ENCODE assay signal across 8 cellular contexts in genomic region chr16:58685084-58685449, GRCh38. TPM values are rescaled to one million over a fixed set of nuclear protein-coding genes. Genes with fewer than 3 reads are reported as not detected.
DNase-seq lines count a peak whose midpoint lies in the region; ATAC-seq and TF ChIP-seq lines count a peak whose summit lies in the region.

No MANE protein-coding gene starts in this region.

- H3K79me2 ChIP-seq in DND-41 (ENCODE audit: insufficient read depth, low read length) (peaks cover 8% of the 10 kb centered on the region; the same call in 1 of the 2 replicates), PC-9 (ENCODE audit: low read depth) (peaks cover 10% of the 10 kb centered on the region; the same call in 1 of the 2 replicates)

- H3K36me3 ChIP-seq in DND-41 (ENCODE audit: insufficient read depth, low read length) = no peaks in the 10 kb centered on the region
- H3K36me3 ChIP-seq in PC-9 (ENCODE audit: low read depth) = no peaks in the 10 kb centered on the region
- peaks cover 0 to 10% (median 0%) of the 10 kb centered on the region in 3 donors for H3K36me3 ChIP-seq in esophagus squamous epithelium
- H3K36me3 ChIP-seq in rectal smooth muscle tissue (ENCODE audit: control insufficient read depth, insufficient read depth, low read length) = peaks cover 2% of the 10 kb centered on the region

- H3K4me1 ChIP-seq in DND-41 (ENCODE audit: insufficient read depth, low read length) = peaks cover 21% of the 10 kb centered on the region
- H3K4me1 ChIP-seq in PC-9 (replicated peaks; ENCODE audit: insufficient read depth) = peaks cover 7% of the 10 kb centered on the region; the same call in 1 of the 2 replicates
- H3K4me1 ChIP-seq in esophagus squamous epithelium = peaks cover 10 to 22% (median 13%) of the 10 kb centered on the region in 3 donors
- H3K4me1 ChIP-seq in rectal smooth muscle tissue (ENCODE audit: control insufficient read depth, insufficient read depth, low read length) = peaks cover 13% of the 10 kb centered on the region

- no peak for DNase-seq in DND-41
- no peak for DNase-seq in PC-9
- DNase-seq in esophagus squamous epithelium (lab: John Stamatoyannopoulos, UW) = no peak
- no peak for DNase-seq in NOMO-1 (lab: John Stamatoyannopoulos, UW; ENCODE audit: unreplicated experiment in 2 of 2)
- DNase-seq in NCI-H187 (lab: John Stamatoyannopoulos, UW) = no peak

- H3K27ac ChIP-seq in DND-41 (ENCODE audit: low read length) (peak overlapping the region; percentile 68; the same call in 1 of the 2 replicates), PC-9 (no peak overlapping the region), esophagus squamous epithelium (peak overlapping the region in 3 of 4 donors; percentile 79 to 84 (median 82)), rectal smooth muscle tissue (ENCODE audit: low read depth, low read length) (peak overlapping the region; percentile 55)

- H3K4me3 ChIP-seq in DND-41 (ENCODE audit: low read depth in 1 of 2, low read length in 2 of 2) = peak overlapping the region; percentile 61 to 90; a peak in 3 of 4 replicates
- peak overlapping the region; percentile 88; the same call in 1 of the 2 replicates for H3K4me3 ChIP-seq in PC-9
- H3K4me3 ChIP-seq in esophagus squamous epithelium = peak overlapping the region in 3 of 4 donors; percentile 76 to 90 (median 90)
- H3K4me3 ChIP-seq in rectal smooth muscle tissue (ENCODE audit: low read length) = peak overlapping the region; percentile 95

- H4K20me1 ChIP-seq in DND-41 (ENCODE audit: insufficient read depth, low read length) (peaks cover 2% of the 10 kb centered on the region; the same call in 1 of the 2 replicates), PC-9 (ENCODE audit: insufficient read depth) (no peaks in the 10 kb centered on the region)

- H3K9me3 ChIP-seq in DND-41 (ENCODE audit: insufficient read depth, low read length, severe bottlenecking) (no peaks in the 10 kb centered on the region), PC-9 (ENCODE audit: insufficient read depth, low read depth) (no peaks in the 10 kb centered on the region), esophagus squamous epithelium (no peaks in the 10 kb centered on the region)

- CTCF ChIA-PET in PC-9 (lab: Charles Lee) = interaction anchor here (0.6 kb wide), 1 partner anchor 24 kb away, joined by 3 read pairs; no protein-coding TSS in a partner anchor

- no peaks in the 10 kb centered on the region for H3F3A ChIP-seq in PC-9 (ENCODE audit: insufficient read depth, low read depth)

- no peak for TF ChIP-seq CTCF in DND-41 (IDR thresholded peaks at IDR 0.05; ENCODE audit: borderline replicate concordance, extremely low read depth, low read length, poor library complexity, severe bottlenecking)
- no peak for TF ChIP-seq CTCF in PC-9 (conservative IDR thresholded peaks at IDR 0.05)
- no peak for TF ChIP-seq CTCF in esophagus squamous epithelium (IDR thresholded peaks at IDR 0.05)

- H3K4me2 ChIP-seq in DND-41 (ENCODE audit: insufficient read depth, low read length) = peak overlapping the region; percentile 95
- peak overlapping the region; percentile 92 for H3K4me2 ChIP-seq in PC-9

- no peaks in the 10 kb centered on the region for H3K9me2 ChIP-seq in PC-9 (ENCODE audit: insufficient read depth)

- ATAC-seq in DND-41 (ENCODE audit: insufficient read depth, low read depth) (no peak), GM21529 (IDR thresholded peaks at IDR 0.05; ENCODE audit: unreplicated experiment) (no peak), HG03280 (IDR thresholded peaks at IDR 0.05; ENCODE audit: unreplicated experiment) (no peak)

- intact Hi-C loops in PC-9 (cut with micrococcal nuclease; ENCODE audit: unreplicated experiment) (no loop called here), esophagus squamous epithelium (cut with DNase I) (loop anchor here (10.0 kb wide), 1 partner anchor 70 kb away; no protein-coding TSS in a partner anchor)

- no TSS peak for BruUV-seq in PC-9 (replicated peaks; lab: Mats Ljungman, UMichigan)

- POLR2A ChIA-PET in PC-9 (lab: Charles Lee; ENCODE audit: unreplicated experiment) = interaction anchor here (0.7 kb wide), 2 partner anchors 22 to 24 kb away, joined by 3 to 4 read pairs; no protein-coding TSS in a partner anchor

- H3K27me3 ChIP-seq in DND-41 (ENCODE audit: insufficient read depth, low read length, poor library complexity) (no peaks in the 10 kb centered on the region), PC-9 (ENCODE audit: insufficient read depth, low read depth) (no peaks in the 10 kb centered on the region), esophagus squamous epithelium (no peaks in the 10 kb centered on the region), rectal smooth muscle tissue (ENCODE audit: control insufficient read depth, insufficient read depth, low read length) (no peaks in the 10 kb centered on the region)

- WGBS in esophagus squamous epithelium, 2 donors = 82 to 92% methylated on average over 3 to 6 of the region's 6 CpGs

- H3K9ac ChIP-seq in DND-41 (ENCODE audit: low read depth, low read length) (peak overlapping the region; percentile 69), rectal smooth muscle tissue (ENCODE audit: low read length) (no peak overlapping the region)

- H2AFZ ChIP-seq in DND-41 (ENCODE audit: low read depth, low read length) (peak overlapping the region; percentile 97), PC-9 (peak overlapping the region; percentile 98)

- TF ChIP-seq POLR2A in esophagus squamous epithelium (IDR thresholded peaks at IDR 0.05) = no peak

RNA-seq across cellular contexts. Expression of gene SLC38A7, which starts 0.5 kb away (rescaled TPM):
- 17.2 and 18.6 TPM in 2 replicates for total RNA-seq in PC-9 (2021)
- 10 to 100 TPM in 3 of 4 donors, 1 to 10 TPM in 1; 9.1 to 15.6 (median 13.1) TPM for total RNA-seq in esophagus squamous epithelium

RNA-seq across cellular contexts. Expression of gene GOT2, which starts 49.0 kb away (rescaled TPM):
- total RNA-seq in PC-9 (2021) (105 and 125 TPM in 2 replicates), esophagus squamous epithelium (100 to 1,000 TPM in 3 of 4 donors, 10 to 100 TPM in 1; 67.5 to 172 (median 110) TPM)

RNA-seq across cellular contexts. Expression of gene CNOT1, which starts 55.4 kb away (rescaled TPM):
- total RNA-seq in PC-9 (2021) (141 and 233 TPM in 2 replicates), esophagus squamous epithelium (100 to 1,000 TPM; 124 to 229 (median 153) TPM)
